In the genomic region with DNA sequence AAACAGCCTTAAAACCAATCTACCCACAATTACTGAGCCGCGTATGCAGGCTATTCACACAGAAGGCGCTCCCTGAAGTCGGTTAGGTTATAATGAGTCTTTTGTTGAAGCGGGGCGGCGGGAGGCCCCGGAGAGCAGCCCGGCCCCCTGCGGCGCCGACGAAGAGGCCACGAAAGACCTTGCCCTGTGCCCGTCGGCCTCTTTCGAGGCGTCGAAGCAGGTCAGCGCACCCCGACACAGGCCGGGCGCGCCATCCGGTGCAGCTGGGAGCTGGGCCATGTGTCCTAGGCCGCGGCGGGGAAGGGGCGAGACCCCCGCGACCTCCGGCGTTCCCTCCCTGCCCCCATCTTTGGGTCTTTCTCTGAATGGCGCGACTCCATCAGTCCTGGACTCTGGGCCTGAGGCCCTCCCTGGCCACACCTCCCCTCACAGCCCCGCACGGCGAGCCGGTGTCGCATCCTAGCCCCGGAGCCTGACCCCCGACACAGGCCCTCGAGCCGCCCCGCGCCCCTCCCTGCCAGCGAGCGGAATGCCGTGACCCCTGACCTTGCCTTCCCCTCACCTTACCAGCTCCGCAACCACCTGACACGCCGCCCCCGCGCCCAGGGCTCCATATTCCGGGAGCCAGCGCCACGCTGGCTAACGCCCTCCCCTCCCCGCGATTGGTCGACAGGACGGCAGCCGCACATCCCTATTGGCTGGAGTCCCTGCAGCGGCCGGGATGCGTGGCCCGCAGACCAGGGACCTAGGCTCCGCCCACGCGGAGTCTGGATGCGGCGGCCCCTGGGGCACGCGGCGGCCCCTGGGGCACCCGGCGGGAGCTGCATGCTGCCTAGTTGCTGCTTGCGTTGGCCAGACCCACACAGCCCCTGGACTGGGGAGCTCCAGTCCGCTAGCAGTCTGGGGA, we compare ENCODE assay signal across 1 cellular context.
TF ChIP-seq lines count a peak whose summit lies in the region.

Gene SLC11A2 (minus strand): TSS at position 637 of the 907 bp plus-strand sequence. CDS start 15,656 bp downstream, outside the sequence.

TF ChIP-seq in WTC11, 78 proteins besides CTCF, POLR2A, EP300 and RAD21 (continued from another document and continues in another):
- TF ChIP-seq, protein P1, sequence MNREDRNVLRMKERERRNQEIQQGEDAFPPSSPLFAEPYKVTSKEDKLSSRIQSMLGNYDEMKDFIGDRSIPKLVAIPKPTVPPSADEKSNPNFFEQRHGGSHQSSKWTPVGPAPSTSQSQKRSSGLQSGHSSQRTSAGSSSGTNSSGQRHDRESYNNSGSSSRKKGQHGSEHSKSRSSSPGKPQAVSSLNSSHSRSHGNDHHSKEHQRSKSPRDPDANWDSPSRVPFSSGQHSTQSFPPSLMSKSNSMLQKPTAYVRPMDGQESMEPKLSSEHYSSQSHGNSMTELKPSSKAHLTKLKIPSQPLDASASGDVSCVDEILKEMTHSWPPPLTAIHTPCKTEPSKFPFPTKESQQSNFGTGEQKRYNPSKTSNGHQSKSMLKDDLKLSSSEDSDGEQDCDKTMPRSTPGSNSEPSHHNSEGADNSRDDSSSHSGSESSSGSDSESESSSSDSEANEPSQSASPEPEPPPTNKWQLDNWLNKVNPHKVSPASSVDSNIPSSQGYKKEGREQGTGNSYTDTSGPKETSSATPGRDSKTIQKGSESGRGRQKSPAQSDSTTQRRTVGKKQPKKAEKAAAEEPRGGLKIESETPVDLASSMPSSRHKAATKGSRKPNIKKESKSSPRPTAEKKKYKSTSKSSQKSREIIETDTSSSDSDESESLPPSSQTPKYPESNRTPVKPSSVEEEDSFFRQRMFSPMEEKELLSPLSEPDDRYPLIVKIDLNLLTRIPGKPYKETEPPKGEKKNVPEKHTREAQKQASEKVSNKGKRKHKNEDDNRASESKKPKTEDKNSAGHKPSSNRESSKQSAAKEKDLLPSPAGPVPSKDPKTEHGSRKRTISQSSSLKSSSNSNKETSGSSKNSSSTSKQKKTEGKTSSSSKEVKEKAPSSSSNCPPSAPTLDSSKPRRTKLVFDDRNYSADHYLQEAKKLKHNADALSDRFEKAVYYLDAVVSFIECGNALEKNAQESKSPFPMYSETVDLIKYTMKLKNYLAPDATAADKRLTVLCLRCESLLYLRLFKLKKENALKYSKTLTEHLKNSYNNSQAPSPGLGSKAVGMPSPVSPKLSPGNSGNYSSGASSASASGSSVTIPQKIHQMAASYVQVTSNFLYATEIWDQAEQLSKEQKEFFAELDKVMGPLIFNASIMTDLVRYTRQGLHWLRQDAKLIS (CRISPR knock-in tag; IDR thresholded peaks at IDR 0.05; ENCODE audit: borderline replicate concordance), result peak; percentile 60; the same call in 1 of the 2 replicates
- TF ChIP-seq, protein P2, sequence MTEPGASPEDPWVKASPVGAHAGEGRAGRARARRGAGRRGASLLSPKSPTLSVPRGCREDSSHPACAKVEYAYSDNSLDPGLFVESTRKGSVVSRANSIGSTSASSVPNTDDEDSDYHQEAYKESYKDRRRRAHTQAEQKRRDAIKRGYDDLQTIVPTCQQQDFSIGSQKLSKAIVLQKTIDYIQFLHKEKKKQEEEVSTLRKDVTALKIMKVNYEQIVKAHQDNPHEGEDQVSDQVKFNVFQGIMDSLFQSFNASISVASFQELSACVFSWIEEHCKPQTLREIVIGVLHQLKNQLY (CRISPR knock-in tag; IDR thresholded peaks at IDR 0.05), result no peak
- no peak for TF ChIP-seq ZNF425 (CRISPR knock-in tag; conservative IDR thresholded peaks at IDR 0.05)
- no peak for TF ChIP-seq E2F4 (CRISPR knock-in tag; IDR thresholded peaks at IDR 0.05; ENCODE audit: borderline replicate concordance, low read depth)
- no peak for TF ChIP-seq ZMAT4 (CRISPR knock-in tag; IDR thresholded peaks at IDR 0.05)
- peak; percentile 50; the same call in 1 of the 2 replicates for TF ChIP-seq ARID4B (CRISPR knock-in tag; IDR thresholded peaks at IDR 0.05; ENCODE audit: borderline replicate concordance)
- TF ChIP-seq, protein P3, sequence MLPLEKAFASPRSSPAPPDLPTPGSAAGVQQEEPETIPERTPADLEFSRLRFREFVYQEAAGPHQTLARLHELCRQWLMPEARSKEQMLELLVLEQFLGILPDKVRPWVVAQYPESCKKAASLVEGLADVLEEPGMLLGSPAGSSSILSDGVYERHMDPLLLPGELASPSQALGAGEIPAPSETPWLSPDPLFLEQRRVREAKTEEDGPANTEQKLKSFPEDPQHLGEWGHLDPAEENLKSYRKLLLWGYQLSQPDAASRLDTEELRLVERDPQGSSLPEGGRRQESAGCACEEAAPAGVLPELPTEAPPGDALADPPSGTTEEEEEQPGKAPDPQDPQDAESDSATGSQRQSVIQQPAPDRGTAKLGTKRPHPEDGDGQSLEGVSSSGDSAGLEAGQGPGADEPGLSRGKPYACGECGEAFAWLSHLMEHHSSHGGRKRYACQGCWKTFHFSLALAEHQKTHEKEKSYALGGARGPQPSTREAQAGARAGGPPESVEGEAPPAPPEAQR (CRISPR knock-in tag; IDR thresholded peaks at IDR 0.05), result no peak
- TF ChIP-seq RORB (CRISPR knock-in tag; IDR thresholded peaks at IDR 0.05), result no peak
- TF ChIP-seq GRHL2 (CRISPR knock-in tag; IDR thresholded peaks at IDR 0.05; ENCODE audit: insufficient replicate concordance, severe bottlenecking), result no peak
- TF ChIP-seq, protein P4, sequence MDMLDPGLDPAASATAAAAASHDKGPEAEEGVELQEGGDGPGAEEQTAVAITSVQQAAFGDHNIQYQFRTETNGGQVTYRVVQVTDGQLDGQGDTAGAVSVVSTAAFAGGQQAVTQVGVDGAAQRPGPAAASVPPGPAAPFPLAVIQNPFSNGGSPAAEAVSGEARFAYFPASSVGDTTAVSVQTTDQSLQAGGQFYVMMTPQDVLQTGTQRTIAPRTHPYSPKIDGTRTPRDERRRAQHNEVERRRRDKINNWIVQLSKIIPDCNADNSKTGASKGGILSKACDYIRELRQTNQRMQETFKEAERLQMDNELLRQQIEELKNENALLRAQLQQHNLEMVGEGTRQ (CRISPR knock-in tag; IDR thresholded peaks at IDR 0.05), result no peak; the same call in none of the 2 replicates
- TF ChIP-seq ESRRA (CRISPR knock-in tag; IDR thresholded peaks at IDR 0.05; ENCODE audit: borderline replicate concordance), result peak; percentile 56; the same call in 1 of the 2 replicates
- TF ChIP-seq, protein P5, sequence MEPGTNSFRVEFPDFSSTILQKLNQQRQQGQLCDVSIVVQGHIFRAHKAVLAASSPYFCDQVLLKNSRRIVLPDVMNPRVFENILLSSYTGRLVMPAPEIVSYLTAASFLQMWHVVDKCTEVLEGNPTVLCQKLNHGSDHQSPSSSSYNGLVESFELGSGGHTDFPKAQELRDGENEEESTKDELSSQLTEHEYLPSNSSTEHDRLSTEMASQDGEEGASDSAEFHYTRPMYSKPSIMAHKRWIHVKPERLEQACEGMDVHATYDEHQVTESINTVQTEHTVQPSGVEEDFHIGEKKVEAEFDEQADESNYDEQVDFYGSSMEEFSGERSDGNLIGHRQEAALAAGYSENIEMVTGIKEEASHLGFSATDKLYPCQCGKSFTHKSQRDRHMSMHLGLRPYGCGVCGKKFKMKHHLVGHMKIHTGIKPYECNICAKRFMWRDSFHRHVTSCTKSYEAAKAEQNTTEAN (CRISPR knock-in tag; IDR thresholded peaks at IDR 0.05), result peak; percentile 33
- peak; percentile 98 for TF ChIP-seq FOXP1 (CRISPR knock-in tag; IDR thresholded peaks at IDR 0.05; ENCODE audit: borderline replicate concordance)
- TF ChIP-seq ZNF263 (CRISPR knock-in tag; IDR thresholded peaks at IDR 0.05; ENCODE audit: low read depth), result no peak
- no peak for TF ChIP-seq MXD4 (CRISPR knock-in tag; IDR thresholded peaks at IDR 0.05; ENCODE audit: borderline replicate concordance)
- TF ChIP-seq NFYB (CRISPR knock-in tag; conservative IDR thresholded peaks at IDR 0.05; ENCODE audit: low read depth), result peak; percentile 96
- no peak for TF ChIP-seq ZNF416 (CRISPR knock-in tag; IDR thresholded peaks at IDR 0.05)
- peak; percentile 62 for TF ChIP-seq TEAD1 (CRISPR knock-in tag; IDR thresholded peaks at IDR 0.05)
- 0 out of 2 replicates have a peak, but pooled peaks have one; percentile 4 for TF ChIP-seq CREB1 (CRISPR knock-in tag; IDR thresholded peaks at IDR 0.05)
- TF ChIP-seq, protein P6, sequence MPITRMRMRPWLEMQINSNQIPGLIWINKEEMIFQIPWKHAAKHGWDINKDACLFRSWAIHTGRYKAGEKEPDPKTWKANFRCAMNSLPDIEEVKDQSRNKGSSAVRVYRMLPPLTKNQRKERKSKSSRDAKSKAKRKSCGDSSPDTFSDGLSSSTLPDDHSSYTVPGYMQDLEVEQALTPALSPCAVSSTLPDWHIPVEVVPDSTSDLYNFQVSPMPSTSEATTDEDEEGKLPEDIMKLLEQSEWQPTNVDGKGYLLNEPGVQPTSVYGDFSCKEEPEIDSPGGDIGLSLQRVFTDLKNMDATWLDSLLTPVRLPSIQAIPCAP (CRISPR knock-in tag; IDR thresholded peaks at IDR 0.05), result peak; percentile 21; the same call in 1 of the 2 replicates
- TF ChIP-seq ZBTB21 (CRISPR knock-in tag; IDR thresholded peaks at IDR 0.05; ENCODE audit: borderline replicate concordance), result no peak
- TF ChIP-seq, protein P7, sequence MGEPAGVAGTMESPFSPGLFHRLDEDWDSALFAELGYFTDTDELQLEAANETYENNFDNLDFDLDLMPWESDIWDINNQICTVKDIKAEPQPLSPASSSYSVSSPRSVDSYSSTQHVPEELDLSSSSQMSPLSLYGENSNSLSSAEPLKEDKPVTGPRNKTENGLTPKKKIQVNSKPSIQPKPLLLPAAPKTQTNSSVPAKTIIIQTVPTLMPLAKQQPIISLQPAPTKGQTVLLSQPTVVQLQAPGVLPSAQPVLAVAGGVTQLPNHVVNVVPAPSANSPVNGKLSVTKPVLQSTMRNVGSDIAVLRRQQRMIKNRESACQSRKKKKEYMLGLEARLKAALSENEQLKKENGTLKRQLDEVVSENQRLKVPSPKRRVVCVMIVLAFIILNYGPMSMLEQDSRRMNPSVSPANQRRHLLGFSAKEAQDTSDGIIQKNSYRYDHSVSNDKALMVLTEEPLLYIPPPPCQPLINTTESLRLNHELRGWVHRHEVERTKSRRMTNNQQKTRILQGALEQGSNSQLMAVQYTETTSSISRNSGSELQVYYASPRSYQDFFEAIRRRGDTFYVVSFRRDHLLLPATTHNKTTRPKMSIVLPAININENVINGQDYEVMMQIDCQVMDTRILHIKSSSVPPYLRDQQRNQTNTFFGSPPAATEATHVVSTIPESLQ (CRISPR knock-in tag; IDR thresholded peaks at IDR 0.05), result no peak
- no peak for TF ChIP-seq TEAD4 (CRISPR knock-in tag; IDR thresholded peaks at IDR 0.05)
- no peak for TF ChIP-seq ZNF317 (CRISPR knock-in tag; IDR thresholded peaks at IDR 0.05; ENCODE audit: borderline replicate concordance, low read depth)
- TF ChIP-seq PRRX2 (CRISPR knock-in tag; IDR thresholded peaks at IDR 0.05), result no peak
- no peak for TF ChIP-seq HMGA2 (CRISPR knock-in tag; IDR thresholded peaks at IDR 0.05)
